In the genomic region with DNA sequence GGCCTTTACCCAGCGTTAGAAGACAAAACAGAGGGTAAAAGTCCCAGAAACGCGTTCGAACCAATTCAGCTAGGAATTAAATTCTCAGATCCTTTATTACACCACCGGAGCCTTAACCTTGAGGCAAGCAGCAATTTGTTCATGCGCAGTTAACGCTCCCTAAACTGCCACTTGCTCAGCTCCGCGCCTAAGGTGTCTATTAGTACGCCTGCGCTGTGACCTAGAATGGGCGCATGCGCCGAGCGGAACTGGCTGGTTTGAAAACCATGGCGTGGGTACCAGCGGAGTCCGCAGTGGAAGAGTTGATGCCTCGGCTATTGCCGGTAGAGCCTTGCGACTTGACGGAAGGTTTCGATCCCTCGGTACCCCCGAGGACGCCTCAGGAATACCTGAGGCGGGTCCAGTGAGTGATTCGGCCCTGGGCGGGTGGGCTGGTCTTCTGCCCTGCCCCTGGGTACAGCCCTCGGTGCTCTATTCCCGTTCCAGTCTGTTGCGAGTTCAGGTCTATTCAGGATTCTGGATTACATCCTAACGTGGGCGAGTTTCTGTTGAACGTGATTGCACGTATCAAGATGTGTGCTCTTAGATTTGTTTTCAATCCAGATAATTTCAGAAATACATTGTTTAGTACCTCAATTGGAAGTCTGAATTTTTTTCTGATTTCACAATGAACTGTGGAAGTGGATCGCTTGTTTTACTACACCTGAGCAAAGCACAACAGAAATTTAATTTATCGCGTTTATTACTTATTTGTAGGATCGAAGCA, we compare ENCODE assay signal across 8 cellular contexts. TPM values are rescaled to one million over a fixed set of nuclear protein-coding genes. Genes with fewer than 3 reads are reported as not detected.
DNase-seq lines count a peak whose midpoint lies in the region; ATAC-seq and TF ChIP-seq lines count a peak whose summit lies in the region.

A gene with protein sequence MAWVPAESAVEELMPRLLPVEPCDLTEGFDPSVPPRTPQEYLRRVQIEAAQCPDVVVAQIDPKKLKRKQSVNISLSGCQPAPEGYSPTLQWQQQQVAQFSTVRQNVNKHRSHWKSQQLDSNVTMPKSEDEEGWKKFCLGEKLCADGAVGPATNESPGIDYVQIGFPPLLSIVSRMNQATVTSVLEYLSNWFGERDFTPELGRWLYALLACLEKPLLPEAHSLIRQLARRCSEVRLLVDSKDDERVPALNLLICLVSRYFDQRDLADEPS (plus strand): TSS at position 251 of the 766 bp plus-strand sequence. CDS start 16 bp downstream, at position 267.

- H3K36me3 Mint-ChIP-seq in activated T-helper 17 cell treated with anti-CD3 and anti-CD28 coated beads, Interleukin-2, amount 50 U/mL, for 72 hours (ENCODE audit: low read depth): peaks cover 35% of the 10 kb centered on the region
- peaks cover 0 to 17% (median 0%) of the 10 kb centered on the region in 3 donors for H3K36me3 Mint-ChIP-seq in naive thymus-derived CD8-positive, alpha-beta T cell

- peak within 1 kb of the TSS; percentile 93 for H3K4me3 ChIP-seq in LNCaP clone FGC (ENCODE audit: low read depth, low read length)
- peak within 1 kb of the TSS; percentile 87 for H3K4me3 ChIP-seq in fibroblast of mammary gland (ENCODE audit: control insufficient read depth, low read depth, low read length)

- peak within 1 kb of the TSS; percentile 81 for H3K27ac ChIP-seq in RWPE1

- peaks cover 7% of the 10 kb centered on the region for H3K4me1 Mint-ChIP-seq in activated T-helper 17 cell treated with anti-CD3 and anti-CD28 coated beads, Interleukin-2, amount 50 U/mL, for 72 hours
- H3K4me1 Mint-ChIP-seq in naive thymus-derived CD8-positive, alpha-beta T cell: peaks cover 6 to 33% (median 19%) of the 10 kb centered on the region in 4 donors

- POLR2A ChIA-PET in RWPE1 (lab: Yijun Ruan, JAX; ENCODE audit: low non-redundant PET): interaction anchor here (1.4 kb wide), 1 partner anchor 11 kb away, joined by 4 read pairs; a partner anchor contains a TSS
- POLR2A ChIA-PET in naive thymus-derived CD8-positive, alpha-beta T cell (lab: Charles Lee): interaction anchor here (0.8 to 2.8 kb wide), 5 partner anchors 12 to 317 kb away, joined by 3 to 43 read pairs (median 13); a partner anchor contains a TSS

- peak; percentile 98 for DNase-seq in Daoy (ENCODE audit: low read depth)
- DNase-seq in GOT3 (lab: John Stamatoyannopoulos, UW): peak; percentile 14
- DNase-seq in LNCaP clone FGC (ENCODE audit: low read depth): peak; percentile 90
- peak; percentile 95 for DNase-seq in RWPE1 (ENCODE audit: low spot score)
- peak; percentile 93 for DNase-seq in fibroblast of mammary gland (ENCODE audit: low read depth)
- peak; percentile 87 to 97 (median 94) for DNase-seq in naive thymus-derived CD8-positive, alpha-beta T cell
- DNase-seq in stimulated activated naive CD4-positive, alpha-beta T cell (lab: John Stamatoyannopoulos, UW): peak; percentile 83 to 93 (median 92)

- ATAC-seq in activated T-helper 17 cell treated with anti-CD3 and anti-CD28 coated beads, Interleukin-2, amount 50 U/mL, for 72 hours (replicated peaks): peak; percentile 98
- peak; percentile 97 to 98 for ATAC-seq in naive thymus-derived CD8-positive, alpha-beta T cell

- H3K27me3 Mint-ChIP-seq in activated T-helper 17 cell treated with anti-CD3 and anti-CD28 coated beads, Interleukin-2, amount 50 U/mL, for 72 hours: no peaks in the 10 kb centered on the region
- no peaks in the 10 kb centered on the region for H3K27me3 Mint-ChIP-seq in naive thymus-derived CD8-positive, alpha-beta T cell

- TF ChIP-seq CTCF in LNCaP clone FGC (IDR thresholded peaks at IDR 0.05; ENCODE audit: control insufficient read depth, extremely low read depth, insufficient read depth) (no peak), RWPE1 (conservative IDR thresholded peaks at IDR 0.05; ENCODE audit: low read depth) (no peak), fibroblast of mammary gland (conservative IDR thresholded peaks at IDR 0.05; ENCODE audit: control insufficient read depth, insufficient read depth, low read depth, low read length) (no peak)

- peak within 1 kb of the TSS; percentile 100 for H3K4me3 Mint-ChIP-seq in activated T-helper 17 cell treated with anti-CD3 and anti-CD28 coated beads, Interleukin-2, amount 50 U/mL, for 72 hours
- peak within 1 kb of the TSS; percentile 94 to 99 (median 97) for H3K4me3 Mint-ChIP-seq in naive thymus-derived CD8-positive, alpha-beta T cell

- H3K9me3 Mint-ChIP-seq in activated T-helper 17 cell treated with anti-CD3 and anti-CD28 coated beads, Interleukin-2, amount 50 U/mL, for 72 hours: no peaks in the 10 kb centered on the region
- H3K9me3 Mint-ChIP-seq in naive thymus-derived CD8-positive, alpha-beta T cell: no peaks in the 10 kb centered on the region

- peak within 1 kb of the TSS; percentile 97 for H3K27ac Mint-ChIP-seq in activated T-helper 17 cell treated with anti-CD3 and anti-CD28 coated beads, Interleukin-2, amount 50 U/mL, for 72 hours
- peak within 1 kb of the TSS; percentile 92 to 98 (median 97) for H3K27ac Mint-ChIP-seq in naive thymus-derived CD8-positive, alpha-beta T cell

- CTCF ChIA-PET in RWPE1 (lab: Yijun Ruan, JAX): no interaction called here

RNA-seq across cellular contexts. Expression of the gene that starts here (rescaled TPM):
- 68.2 and 92.5 TPM in 2 replicates for total RNA-seq in Daoy (2014; rRNA removed; shearing (Covaris generic))
- 10 to 100 TPM; 20.8 to 22.3 TPM for total RNA-seq in activated T-helper 17 cell treated with anti-CD3 and anti-CD28 coated beads, Interleukin-2, amount 50 U/mL, for 72 hours
- total RNA-seq in naive thymus-derived CD8-positive, alpha-beta T cell: 10 to 100 TPM; 17.0 to 19.7 TPM
- polyA plus RNA-seq in naive thymus-derived CD8-positive, alpha-beta T cell: 10 to 100 TPM; 10.5 to 17.0 (median 12.7) TPM

Comparison
In these comparisons a context has a peak if more than half of its experiments do, and no peak if none do; other contexts are left out.
1. Peak in every context shown above with its lines: DNase-seq, ATAC-seq, H3K4me3 ChIP-seq and H3K27ac ChIP-seq.
2. DNase-seq: peak in every context shown above with its lines; median percentile 98 in Daoy; 95 in RWPE1; 94 in naive thymus-derived CD8-positive, alpha-beta T cell; 93 in fibroblast of mammary gland; 92 in stimulated activated naive CD4-positive, alpha-beta T cell; 90 in LNCaP clone FGC; 14 in GOT3.